ENCODE assay signal across 20 cellular contexts in the genomic region with DNA sequence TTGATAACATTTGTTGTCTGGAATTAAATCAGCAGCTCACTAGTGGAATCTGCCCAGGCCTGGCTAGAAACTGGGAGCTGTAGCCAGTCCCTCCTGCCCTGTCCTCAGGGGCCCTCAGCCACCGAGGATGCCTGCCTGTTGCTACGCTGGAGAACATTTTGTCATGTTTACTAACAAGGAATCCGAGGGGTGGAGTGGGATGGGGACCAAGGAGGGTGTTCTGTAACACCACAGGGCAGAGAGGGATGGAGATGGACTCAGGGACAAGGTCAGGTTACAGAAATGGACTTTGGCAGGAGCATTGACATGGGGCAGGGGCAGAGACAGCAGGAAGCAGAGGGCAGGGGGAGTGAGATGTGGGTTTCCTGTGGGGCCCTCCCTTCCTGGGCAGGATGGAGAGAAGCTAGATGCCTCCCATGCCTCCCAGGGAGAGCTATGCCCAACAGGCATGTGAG. TPM values are rescaled to one million over a fixed set of nuclear protein-coding genes. Genes with fewer than 3 reads are reported as not detected.
DNase-seq lines count a peak whose midpoint lies in the region; ATAC-seq, FAIRE-seq and TF ChIP-seq lines count a peak whose summit lies in the region.
"Had no signal": no experiment of that assay in that cellular context is flagged by ENCODE, and none has a peak within 500 bp of the region (broad histone marks: within the 10 kb centered on the region; RNA-seq: fewer than 3 reads in every experiment).

No MANE protein-coding gene starts in this region.

- intact Hi-C loops in activated naive CD4-positive, alpha-beta T cell treated with anti-CD3 and anti-CD28 coated beads for 36 hours (cut with micrococcal nuclease), result no loop called here
- intact Hi-C loops in gastrocnemius medialis (cut with DNase I; ENCODE audit: low total_unique reads), result loop anchor here (2.0 to 5.0 kb wide), 2 partner anchors 132 to 193 kb away; a partner anchor contains a TSS

- H3K27me3 Mint-ChIP-seq in activated naive CD4-positive, alpha-beta T cell treated with anti-CD3 and anti-CD28 coated beads for 36 hours (ENCODE audit: low read depth), result no peaks in the 10 kb centered on the region
- no peaks in the 10 kb centered on the region for H3K27me3 Mint-ChIP-seq in chondrocyte (ENCODE audit: low read depth)

- H3K36me3 ChIP-seq in gastrocnemius medialis, result no peaks in the 10 kb centered on the region

- peaks cover 22% of the 10 kb centered on the region for H3K4me1 Mint-ChIP-seq in activated naive CD4-positive, alpha-beta T cell treated with anti-CD3 and anti-CD28 coated beads for 36 hours (ENCODE audit: low read depth)
- peaks cover 38% of the 10 kb centered on the region for H3K4me1 Mint-ChIP-seq in chondrocyte (ENCODE audit: low read depth)

- in situ Hi-C loops in gastrocnemius medialis (cut with MboI; ENCODE audit: low sequenced_read_pairs in 4 of 4), result loop anchor here (5.0 to 10.0 kb wide), 4 partner anchors 246 to 328 kb away; no protein-coding TSS in a partner anchor

- H3K4me3 Mint-ChIP-seq in activated naive CD4-positive, alpha-beta T cell treated with anti-CD3 and anti-CD28 coated beads for 36 hours, result no peak overlapping the region
- no peak overlapping the region for H3K4me3 Mint-ChIP-seq in chondrocyte (ENCODE audit: unreplicated experiment)

- TF ChIP-seq POLR2A in gastrocnemius medialis (IDR thresholded peaks at IDR 0.05), result peak in 1 of 2 donors; percentile 60

- H3K27ac ChIP-seq in gastrocnemius medialis, result peak overlapping the region; percentile 77 to 95 (median 89)
- H3K27ac ChIP-seq: hepatocyte had no signal

- H3K9me3 Mint-ChIP-seq in activated naive CD4-positive, alpha-beta T cell treated with anti-CD3 and anti-CD28 coated beads for 36 hours, result no peaks in the 10 kb centered on the region
- no peaks in the 10 kb centered on the region for H3K9me3 Mint-ChIP-seq in chondrocyte (ENCODE audit: low read depth)

- CTCF ChIA-PET in activated naive CD4-positive, alpha-beta T cell treated with anti-CD3 and anti-CD28 coated beads for 36 hours (lab: Charles Lee), result interaction anchor here (0.7 to 2.0 kb wide), 4 partner anchors 238 to 329 kb away, joined by 3 to 5 read pairs (median 4); no protein-coding TSS in a partner anchor

- H3K4me1 ChIP-seq in gastrocnemius medialis, result peaks cover 51% of the 10 kb centered on the region in 2 donors

- no peak overlapping the region for H3K27ac Mint-ChIP-seq in activated naive CD4-positive, alpha-beta T cell treated with anti-CD3 and anti-CD28 coated beads for 36 hours
- peak overlapping the region; percentile 46 for H3K27ac Mint-ChIP-seq in chondrocyte (ENCODE audit: unreplicated experiment)

- peak; percentile 11 for DNase-seq in activated naive CD4-positive, alpha-beta T cell treated with anti-CD3 and anti-CD28 coated beads for 36 hours
- no peak for DNase-seq in activated naive CD4-positive, alpha-beta T cell treated with Interleukin-2 at 50 U/mL for 16 hours
- DNase-seq in Kasumi-1 (lab: John Stamatoyannopoulos, UW), result peak; percentile 22 to 40
- no peak for DNase-seq in chondrocyte (ENCODE audit: low spot score)
- DNase-seq in gastrocnemius medialis, result peak; percentile 94
- no peak for DNase-seq in Ammon's horn (ENCODE audit: low spot score)
- DNase-seq in D721Med (ENCODE audit: insufficient read length, low spot score), result no peak
- no peak for DNase-seq in RPMI8226
- DNase-seq: amniotic stem cell; caudate nucleus; COR-L47; effector CD8-positive, alpha-beta T cell; midbrain; MV-4-11; NCI-H2029 treated with DMSO at 0.1 percent for 48 hours; SHP77; T1000 had no signal

- H3K9me3 ChIP-seq in gastrocnemius medialis, result no peaks in the 10 kb centered on the region

- H3K36me3 Mint-ChIP-seq in activated naive CD4-positive, alpha-beta T cell treated with anti-CD3 and anti-CD28 coated beads for 36 hours (ENCODE audit: low read depth), result no peaks in the 10 kb centered on the region
- no peaks in the 10 kb centered on the region for H3K36me3 Mint-ChIP-seq in chondrocyte (ENCODE audit: low read depth)

- ATAC-seq in gastrocnemius medialis, result peak; percentile 75 to 82

- no peak overlapping the region for H3K4me3 ChIP-seq in gastrocnemius medialis
- H3K4me3 ChIP-seq: hepatocyte had no signal

- TF ChIP-seq CTCF in chondrocyte (IDR thresholded peaks at IDR 0.05) (no peak), gastrocnemius medialis (IDR thresholded peaks at IDR 0.05 in 4 of 5, conservative IDR thresholded peaks at IDR 0.05 in 1 of 5) (no peak), D721Med (IDR thresholded peaks at IDR 0.05; ENCODE audit: insufficient read depth, missing control alignments) (no peak)

- FAIRE-seq in D721Med (lab: Jason Lieb, UNC), result no peak
- FAIRE-seq: keratinocyte, urothelium cell line had no signal

- H3K27me3 ChIP-seq in gastrocnemius medialis, result no peaks in the 10 kb centered on the region
- H3K27me3 ChIP-seq: hepatocyte had no signal

RNA-seq across cellular contexts. Expression of a gene that starts 45.8 kb away (rescaled TPM):
- 10 to 100 TPM; 11.5 to 13.0 TPM for total RNA-seq in activated naive CD4-positive, alpha-beta T cell treated with anti-CD3 and anti-CD28 coated beads for 36 hours
- total RNA-seq in chondrocyte (2.2 to 3.1 TPM (median 2.3 TPM) in 3 replicates), gastrocnemius medialis (100 to 1,000 TPM; 104 to 185 (median 112) TPM)

Comparison
In these comparisons a context has a peak if more than half of its experiments do, and no peak if none do; other contexts are left out.
1. DNase-seq: peak in activated naive CD4-positive, alpha-beta T cell treated with anti-CD3 and anti-CD28 coated beads for 36 hours (single experiment), Kasumi-1 (2 of 2) and gastrocnemius medialis (2 of 2); none in activated naive CD4-positive, alpha-beta T cell treated with Interleukin-2 at 50 U/mL for 16 hours (single experiment), chondrocyte (single experiment), Ammon's horn (single experiment), D721Med (single experiment) and RPMI8226 (single experiment).
2. RNA of a gene that starts 45.8 kb away (total RNA-seq): 104 to 185 TPM in gastrocnemius medialis; 11.5 to 13.0 TPM in activated naive CD4-positive, alpha-beta T cell treated with anti-CD3 and anti-CD28 coated beads for 36 hours and 2.2 to 3.1 TPM in chondrocyte; every median in the first group is over 4 times any median in the second.